13 cellular contexts compared by ENCODE assay signal in genomic region chr3:32297366-32297765, GRCh38. TPM values are rescaled to one million over a fixed set of nuclear protein-coding genes. Genes with fewer than 3 reads are reported as not detected.
DNase-seq lines count a peak whose midpoint lies in the region; ATAC-seq, FAIRE-seq and TF ChIP-seq lines count a peak whose summit lies in the region.
"Had no signal": no experiment of that assay in that cellular context is flagged by ENCODE, and none has a peak within 500 bp of the region (broad histone marks: within the 10 kb centered on the region; RNA-seq: fewer than 3 reads in every experiment).

No MANE protein-coding gene starts in this region.

- intact Hi-C loops in K562 (cut with micrococcal nuclease): loop anchor here (2.0 to 5.0 kb wide), 3 partner anchors 101 to 170 kb away; no protein-coding TSS in a partner anchor

- peak; percentile 17 for DNase-seq in SKM-1 treated with dmso at 0.1 percent for 144 hours (lab: John Stamatoyannopoulos, UW; ENCODE audit: unreplicated experiment)
- no peak for DNase-seq in SKM-1 (lab: John Stamatoyannopoulos, UW; ENCODE audit: unreplicated experiment)
- DNase-seq in activated CD8-positive, alpha-beta memory T cell treated with anti-CD3 and anti-CD28 coated beads, Interleukin-2, amount 50 U/mL, for 48 hours: peak; percentile 58
- DNase-seq in K562 (ENCODE audit: extremely low read depth in 1 of 4, low spot score in 3 of 4): no peak
- DNase-seq in stimulated activated effector memory CD8-positive, alpha-beta T cell treated with anti-CD3 and anti-CD28 coated beads, Interleukin-12 subunit alpha, Interleukin-12 subunit beta, amount 100 ng/mL, for 72 hours (ENCODE audit: low spot score in 2 of 2): no peak
- no peak for DNase-seq in NCI-H146 treated with DMSO at 0.1 percent for 48 hours (lab: John Stamatoyannopoulos, UW; ENCODE audit: unreplicated experiment)
- DNase-seq: NCI-H226 had no signal

- no peak overlapping the region for H2AFZ ChIP-seq in K562 (ENCODE audit: low read depth, low read length)

- ATAC-seq in K562 (peak; percentile 21; the same call in 1 of the 3 replicates), HG03571 (IDR thresholded peaks at IDR 0.05; ENCODE audit: unreplicated experiment) (no peak), GM19397 (IDR thresholded peaks at IDR 0.05; ENCODE audit: unreplicated experiment) (no peak)
- ATAC-seq in stimulated activated effector memory CD8-positive, alpha-beta T cell treated with anti-CD3 and anti-CD28 coated beads, Interleukin-12 subunit alpha, Interleukin-12 subunit beta, amount 100 ng/mL, for 72 hours: peak; percentile 81

- no peak for TF ChIP-seq CTCF in K562 (IDR thresholded peaks at IDR 0.05 in 2 of 3, conservative IDR thresholded peaks at IDR 0.05 in 1 of 3; ENCODE audit: insufficient read depth in 2 of 3, low read depth in 1 of 3, low read length in 3 of 3)

- H3K27me3 ChIP-seq in K562 (ENCODE audit: control insufficient read depth in 2 of 2, insufficient read depth in 2 of 2, low read length in 2 of 2): peaks cover 2 to 11% of the 10 kb centered on the region in 2 experiments; a peak in 4 of 5 replicates
- H3K27me3 ChIP-seq: Peyer's patch, upper lobe of left lung had no signal

- H3K36me3 Mint-ChIP-seq in stimulated activated effector memory CD8-positive, alpha-beta T cell treated with anti-CD3 and anti-CD28 coated beads, Interleukin-12 subunit alpha, Interleukin-12 subunit beta, amount 100 ng/mL, for 72 hours: no peaks in the 10 kb centered on the region

- H4K20me1 ChIP-seq in K562 (replicated peaks; ENCODE audit: control insufficient read depth, insufficient read depth, low read length): no peaks in the 10 kb centered on the region

- CTCF ChIA-PET in K562 (lab: Yijun Ruan, JAX; ENCODE audit: low intra/inter-chr PET ratio): interaction anchor here (1.5 kb wide), 1 partner anchor 367 kb away, joined by 4 read pairs; no protein-coding TSS in a partner anchor

- TF ChIP-seq EP300 in K562 (IDR thresholded peaks at IDR 0.05; ENCODE audit: low read length): no peak

- peak overlapping the region; percentile 78 for H3K27ac Mint-ChIP-seq in stimulated activated effector memory CD8-positive, alpha-beta T cell treated with anti-CD3 and anti-CD28 coated beads, Interleukin-12 subunit alpha, Interleukin-12 subunit beta, amount 100 ng/mL, for 72 hours

- 8% methylated on average over 5 of the region's 5 CpGs for WGBS in K562 (ENCODE audit: insufficient coverage, low coverage, missing lambda C conversion rate)

- no peak for TF ChIP-seq RAD21 in K562 (CRISPR knock-in tag; conservative IDR thresholded peaks at IDR 0.05 in 1 of 2, IDR thresholded peaks at IDR 0.05 in 1 of 2)

- BruUV-seq in K562 (replicated peaks; lab: Mats Ljungman, UMichigan): no TSS peak

- no peaks in the 10 kb centered on the region for H3K9me3 ChIP-seq in K562 (replicated peaks; ENCODE audit: control insufficient read depth, insufficient read depth, low read depth, low read length)
- H3K9me3 ChIP-seq: Peyer's patch, upper lobe of left lung had no signal

- POLR2A ChIA-PET in K562 (lab: Yijun Ruan, JAX): interaction anchor here (0.6 to 1.5 kb wide), 3 partner anchors 9 to 93 kb away, joined by 3 to 8 read pairs (median 5); no protein-coding TSS in a partner anchor

- H3K79me2 ChIP-seq in K562 (ENCODE audit: control insufficient read depth, insufficient read depth, low read length): no peaks in the 10 kb centered on the region

- in situ Hi-C loops in K562 (cut with MboI): no loop called here

- H3K36me3 ChIP-seq in K562 (ENCODE audit: control insufficient read depth, insufficient read depth, low read length): no peaks in the 10 kb centered on the region
- H3K36me3 ChIP-seq: Peyer's patch, upper lobe of left lung had no signal

- peaks cover 18% of the 10 kb centered on the region for H3K4me1 Mint-ChIP-seq in stimulated activated effector memory CD8-positive, alpha-beta T cell treated with anti-CD3 and anti-CD28 coated beads, Interleukin-12 subunit alpha, Interleukin-12 subunit beta, amount 100 ng/mL, for 72 hours

- no peaks in the 10 kb centered on the region for H3K9me1 ChIP-seq in K562 (ENCODE audit: control insufficient read depth, insufficient read depth, low read length)

- no peak for TF ChIP-seq POLR2A in K562 (conservative IDR thresholded peaks at IDR 0.05)

- no peak overlapping the region for H3K9ac ChIP-seq in K562 (ENCODE audit: insufficient read depth in 1 of 2, low read depth in 2 of 2, low read length in 2 of 2)

- no peak overlapping the region for H3K4me3 ChIP-seq in K562
- H3K4me3 ChIP-seq: Peyer's patch, upper lobe of left lung had no signal

- H3K9me3 Mint-ChIP-seq in stimulated activated effector memory CD8-positive, alpha-beta T cell treated with anti-CD3 and anti-CD28 coated beads, Interleukin-12 subunit alpha, Interleukin-12 subunit beta, amount 100 ng/mL, for 72 hours: no peaks in the 10 kb centered on the region

- no peak for FAIRE-seq in K562 (lab: Jason Lieb, UNC)
- FAIRE-seq: frontal cortex, TTC549 had no signal

- H3K4me3 Mint-ChIP-seq in stimulated activated effector memory CD8-positive, alpha-beta T cell treated with anti-CD3 and anti-CD28 coated beads, Interleukin-12 subunit alpha, Interleukin-12 subunit beta, amount 100 ng/mL, for 72 hours: peak overlapping the region; percentile 34

- no peak overlapping the region for H3K27ac ChIP-seq in K562 (ENCODE audit: extremely low read depth, low read depth, low read length)
- H3K27ac ChIP-seq: upper lobe of left lung had no signal

- no peak overlapping the region for H3K4me2 ChIP-seq in K562 (ENCODE audit: insufficient read depth, low read length)

- H3K4me1 ChIP-seq in K562 (replicated peaks in 1 of 2; ENCODE audit: control insufficient read depth in 2 of 2, insufficient read depth in 2 of 2, low read length in 2 of 2): no peaks in the 10 kb centered on the region
- H3K4me1 ChIP-seq: Peyer's patch had no signal

TF ChIP-seq in K562, 482 proteins besides CTCF, POLR2A, EP300 and RAD21:
- TF ChIP-seq ERF (CRISPR knock-in tag; IDR thresholded peaks at IDR 0.05): no peak
- no peak for TF ChIP-seq RB1 (IDR thresholded peaks at IDR 0.05; ENCODE audit: low read depth)
- TF ChIP-seq ATF7 (IDR thresholded peaks at IDR 0.05): no peak
- TF ChIP-seq ZNF507 (tag; conservative IDR thresholded peaks at IDR 0.05): no peak
- no peak for TF ChIP-seq ZNF217 (CRISPR knock-in tag; IDR thresholded peaks at IDR 0.05)
- no peak for TF ChIP-seq THRA (IDR thresholded peaks at IDR 0.05)
- no peak for TF ChIP-seq CCAR2 (IDR thresholded peaks at IDR 0.05; ENCODE audit: low read depth, low read length)

RNA-seq across cellular contexts. Expression of gene CMTM8, which starts 58.9 kb away (rescaled TPM):
- total RNA-seq in K562 (2011; cell fraction: chromatin; rRNA removed; ENCODE audit: low replicate concordance): not detected in 2 replicates
- not detected in 2 replicates for total RNA-seq in K562 (2011; cell fraction: nucleolus; rRNA removed)
- not detected in 2 replicates for total RNA-seq in K562 (2011; cell fraction: nucleoplasm; rRNA removed)
- not detected in 2 replicates for total RNA-seq in K562 (2014; rRNA removed)
- not detected in 2 replicates for total RNA-seq in K562 (2014; rRNA removed; fragmentation: Illumina TruSeq; extraction: Trizol)
- total RNA-seq in K562 (2015; rRNA removed; fragmentation: Illumina TruSeq; extraction: Trizol): not detected in 2 replicates
- total RNA-seq in K562 (2021): not detected in 2 replicates
- polyA plus RNA-seq in K562 (2011; rRNA removed): not detected in 2 replicates
- polyA plus RNA-seq in K562 (2011; cell fraction: cytosol; rRNA removed): not detected in 2 replicates
- polyA plus RNA-seq in K562 (2011; cell fraction: nucleus; rRNA removed): not detected in 2 replicates
- not detected in 2 replicates for polyA plus RNA-seq in K562 (2012)
- polyA plus RNA-seq in K562 (2014; fragmentation: Illumina TruSeq; extraction: Trizol): not detected in 2 replicates
- polyA plus RNA-seq in K562 (2014; fragmentation: Nextera tagmentation; extraction: Ambion mirVana): not detected
- polyA plus RNA-seq in K562 (2014; rRNA removed): not detected in 2 replicates
- polyA minus RNA-seq in K562 (2011; rRNA and poly(A)+ RNA removed): not detected in 2 replicates
- polyA minus RNA-seq in K562 (2011; cell fraction: cytosol; rRNA and poly(A)+ RNA removed): not detected in 2 replicates
- polyA minus RNA-seq in K562 (2011; cell fraction: nucleus; rRNA and poly(A)+ RNA removed): not detected in 2 replicates

Comparison
In these comparisons a context has a peak if more than half of its experiments do, and no peak if none do; other contexts are left out.
1. DNase-seq: peak in SKM-1 treated with dmso at 0.1 percent for 144 hours (single experiment) and activated CD8-positive, alpha-beta memory T cell treated with anti-CD3 and anti-CD28 coated beads, Interleukin-2, amount 50 U/mL, for 48 hours (single experiment); none in SKM-1 (single experiment), K562 (0 of 4), stimulated activated effector memory CD8-positive, alpha-beta T cell treated with anti-CD3 and anti-CD28 coated beads, Interleukin-12 subunit alpha, Interleukin-12 subunit beta, amount 100 ng/mL, for 72 hours (0 of 2) and NCI-H146 treated with DMSO at 0.1 percent for 48 hours (single experiment).
2. ATAC-seq: peak in K562 (single experiment) and stimulated activated effector memory CD8-positive, alpha-beta T cell treated with anti-CD3 and anti-CD28 coated beads, Interleukin-12 subunit alpha, Interleukin-12 subunit beta, amount 100 ng/mL, for 72 hours (single experiment); none in HG03571 (single experiment) and GM19397 (single experiment).